ENCODE assay signal across 8 cellular contexts in genomic region chr1:217333939-217334338, GRCh38.
DNase-seq lines count a peak whose midpoint lies in the region; ATAC-seq and TF ChIP-seq lines count a peak whose summit lies in the region.

No MANE protein-coding gene starts in this region.

- no peak overlapping the region for H2AFZ ChIP-seq in osteoblast (ENCODE audit: low read length)

- H4K20me1 ChIP-seq in osteoblast (ENCODE audit: insufficient read depth, low read length), result no peaks in the 10 kb centered on the region

- DNase-seq in 8988T (peak; percentile 8), NCI-H2107 treated with DMSO at 0.1 percent for 48 hours (lab: John Stamatoyannopoulos, UW; ENCODE audit: unreplicated experiment) (peak; percentile 50), choroid plexus epithelial cell (ENCODE audit: low read depth) (peak; percentile 21), osteoblast (ENCODE audit: insufficient read length, low spot score, missing footprints) (peak; percentile 55), omental fat pad (ENCODE audit: low spot score) (no peak), OCI-M2 (lab: John Stamatoyannopoulos, UW; ENCODE audit: unreplicated experiment) (no peak)

- ATAC-seq in HG02798 (IDR thresholded peaks at IDR 0.05; ENCODE audit: poor library complexity, unreplicated experiment), result peak; percentile 66
- ATAC-seq in omental fat pad (ENCODE audit: low FRiP score), result no peak

- no peak overlapping the region for H3K27ac ChIP-seq in osteoblast (ENCODE audit: low read depth, low read length)

- TF ChIP-seq CTCF in GM12875 (IDR thresholded peaks at IDR 0.05; ENCODE audit: borderline replicate concordance, insufficient read depth, low read depth, low read length) (peak; percentile 77), choroid plexus epithelial cell (conservative IDR thresholded peaks at IDR 0.05; ENCODE audit: low read depth, low read length) (peak; percentile 77), osteoblast (IDR thresholded peaks at IDR 0.05; ENCODE audit: extremely low read depth, low read depth, low read length) (peak; percentile 52), omental fat pad (IDR thresholded peaks at IDR 0.05) (no peak)

- H3K79me2 ChIP-seq in osteoblast (ENCODE audit: insufficient read depth, low read length), result no peaks in the 10 kb centered on the region

- H3K27me3 ChIP-seq in osteoblast (ENCODE audit: insufficient read depth, low read length), result no peaks in the 10 kb centered on the region

- H3K36me3 ChIP-seq in osteoblast (ENCODE audit: insufficient read depth, low read length), result no peaks in the 10 kb centered on the region

- H3K9me3 ChIP-seq in osteoblast (ENCODE audit: low read depth, low read length), result peaks cover 4% of the 10 kb centered on the region

- H3K4me2 ChIP-seq in osteoblast (ENCODE audit: insufficient read depth, low read length), result no peak overlapping the region

- no peaks in the 10 kb centered on the region for H3K4me1 ChIP-seq in osteoblast (ENCODE audit: insufficient read depth, low read length)

- no peak overlapping the region for H3K4me3 ChIP-seq in GM12875 (ENCODE audit: low read depth, low read length)
- no peak overlapping the region for H3K4me3 ChIP-seq in choroid plexus epithelial cell (ENCODE audit: low read depth, low read length)
- H3K4me3 ChIP-seq in osteoblast (ENCODE audit: insufficient read depth, low read length), result no peak overlapping the region

Comparison
In these comparisons a context has a peak if more than half of its experiments do, and no peak if none do; other contexts are left out.
1. DNase-seq: peak in 8988T (single experiment), NCI-H2107 treated with DMSO at 0.1 percent for 48 hours (single experiment), choroid plexus epithelial cell (single experiment) and osteoblast (single experiment); none in omental fat pad (single experiment) and OCI-M2 (single experiment).
2. CTCF ChIP-seq: peak in GM12875 (single experiment), choroid plexus epithelial cell (single experiment) and osteoblast (single experiment); none in omental fat pad (0 of 3).